1 cellular context compared by ENCODE assay signal in the genomic region with DNA sequence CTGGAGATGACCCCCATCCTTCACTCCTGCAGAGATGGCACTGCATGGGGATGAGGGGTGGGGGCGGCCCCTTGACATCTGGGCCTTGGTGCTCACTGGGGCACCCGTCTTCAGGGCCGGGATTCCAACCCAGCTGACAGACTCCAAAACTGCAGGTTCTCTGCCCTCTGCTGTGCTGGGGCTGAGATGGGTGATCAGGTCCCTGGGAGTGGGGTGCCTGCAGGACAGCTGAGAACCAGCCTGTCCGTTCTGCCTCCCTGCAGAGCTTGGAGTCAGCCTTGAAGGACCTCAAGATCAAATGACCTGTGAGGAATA.
TF ChIP-seq lines count a peak whose summit lies in the region.

No MANE protein-coding gene starts in this region.

TF ChIP-seq in H1, 55 proteins besides CTCF, POLR2A, EP300 and RAD21:
- no peak for TF ChIP-seq NANOG (IDR thresholded peaks at IDR 0.05; ENCODE audit: insufficient read depth, low read depth, low read length, poor library complexity, severe bottlenecking)
- no peak for TF ChIP-seq CTBP2 (IDR thresholded peaks at IDR 0.05; ENCODE audit: borderline replicate concordance, insufficient read depth, insufficient read length, low read length)
- TF ChIP-seq BCL11A (IDR thresholded peaks at IDR 0.05; ENCODE audit: low read depth in 2 of 2, low read length in 2 of 2), result no peak
